In the genomic region with DNA sequence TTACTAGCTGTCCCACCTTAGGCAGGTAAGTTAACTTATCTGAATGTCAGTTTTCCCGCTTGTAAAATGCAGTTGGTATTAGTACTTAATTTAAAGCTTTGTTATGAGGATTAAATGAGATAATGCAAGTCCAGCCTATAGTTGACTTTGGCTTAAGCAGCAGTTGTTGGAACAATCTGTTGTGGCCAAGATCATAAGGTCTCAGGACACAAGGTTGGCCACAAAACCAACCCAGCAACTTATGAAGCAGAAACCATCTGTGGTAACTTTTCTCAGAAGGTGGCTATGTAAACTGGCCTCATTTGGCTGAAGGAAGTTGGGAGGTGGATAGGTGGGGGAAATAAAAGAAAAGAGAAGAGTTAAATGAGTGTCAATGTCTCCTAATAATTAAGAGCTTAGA, we compare ENCODE assay signal across 17 cellular contexts. TPM values are rescaled to one million over a fixed set of nuclear protein-coding genes. Genes with fewer than 3 reads are reported as not detected.
DNase-seq lines count a peak whose midpoint lies in the region; ATAC-seq and TF ChIP-seq lines count a peak whose summit lies in the region.
"Had no signal": no experiment of that assay in that cellular context is flagged by ENCODE, and none has a peak within 500 bp of the region (broad histone marks: within the 10 kb centered on the region; RNA-seq: fewer than 3 reads in every experiment).

No MANE protein-coding gene starts in this region.

- H3K36me3 ChIP-seq in OCI-LY7 (ENCODE audit: insufficient read depth, low read length) (no peaks in the 10 kb centered on the region), colonic mucosa (no peaks in the 10 kb centered on the region)
- H3K36me3 ChIP-seq: uterus had no signal

- H3K9me3 ChIP-seq in OCI-LY7 (ENCODE audit: low read length): no peaks in the 10 kb centered on the region
- H3K9me3 ChIP-seq in colonic mucosa: no peaks in the 10 kb centered on the region
- H3K9me3 ChIP-seq: uterus had no signal

- H3K27me3 ChIP-seq in colonic mucosa: no peaks in the 10 kb centered on the region
- H3K27me3 ChIP-seq: uterus had no signal

- no peak overlapping the region for H3K4me2 ChIP-seq in OCI-LY7 (ENCODE audit: low read length)

- no peaks in the 10 kb centered on the region for H4K20me1 ChIP-seq in OCI-LY7 (ENCODE audit: insufficient read depth, low read length)

- H2AFZ ChIP-seq in OCI-LY7 (ENCODE audit: low read length): peak overlapping the region; percentile 45; the same call in 1 of the 2 replicates

- POLR2A ChIA-PET in OCI-LY7 (lab: Charles Lee): interaction anchor here (0.6 to 1.5 kb wide), 3 partner anchors 26 to 73 kb away, joined by 3 to 4 read pairs (median 3); no protein-coding TSS in a partner anchor

- peak overlapping the region; percentile 17; the same call in 1 of the 2 replicates for H3K4me3 ChIP-seq in GM12864 (ENCODE audit: low read depth, low read length)
- no peak overlapping the region for H3K4me3 ChIP-seq in OCI-LY7 (ENCODE audit: low read depth, low read length, poor library complexity, severe bottlenecking)
- H3K4me3 ChIP-seq in colonic mucosa: no peak overlapping the region
- H3K4me3 ChIP-seq: uterus had no signal

- H3K27ac ChIP-seq in OCI-LY7 (ENCODE audit: low read depth, low read length, poor library complexity, severe bottlenecking) (no peak overlapping the region), colonic mucosa (no peak overlapping the region)

- H3K4me1 ChIP-seq in OCI-LY7 (ENCODE audit: insufficient read depth, low read length, poor library complexity, severe bottlenecking): peaks cover 38% of the 10 kb centered on the region
- no peaks in the 10 kb centered on the region for H3K4me1 ChIP-seq in colonic mucosa
- H3K4me1 ChIP-seq: uterus had no signal

- no peaks in the 10 kb centered on the region for H3K9me2 ChIP-seq in OCI-LY7 (ENCODE audit: insufficient read depth, low read length)

- DNase-seq in GM12864 (ENCODE audit: low read depth) (peak; percentile 85), OCI-LY7 (ENCODE audit: low spot score) (no peak), NCI-H2171 (lab: John Stamatoyannopoulos, UW) (no peak), colonic mucosa (no peak), NCI-H1048 (lab: John Stamatoyannopoulos, UW) (no peak), mesenteric fat pad (ENCODE audit: low spot score) (no peak)
- DNase-seq: dermis blood vessel endothelial cell, DMS53, HFFc6, mesenchymal stem cell, NCI-H446 treated with DMSO at 0.1 percent for 48 hours, posterior cingulate gyrus, RPMI8226, uterus had no signal

- ATAC-seq in GM19395 (IDR thresholded peaks at IDR 0.05; ENCODE audit: unreplicated experiment) (peak; percentile 41), HG02852 (IDR thresholded peaks at IDR 0.05; ENCODE audit: unreplicated experiment) (peak; percentile 37)

- no TSS peak for BruUV-seq in OCI-LY7 (replicated peaks; lab: Mats Ljungman, UMichigan)

- intact Hi-C loops in OCI-LY7 (cut with micrococcal nuclease; ENCODE audit: unreplicated experiment): no loop called here
- intact Hi-C loops in colonic mucosa (cut with DNase I): no loop called here

- no peaks in the 10 kb centered on the region for H3K79me2 ChIP-seq in OCI-LY7 (ENCODE audit: insufficient read depth, low read depth, low read length)

- CTCF ChIA-PET in OCI-LY7 (lab: Charles Lee; ENCODE audit: unreplicated experiment): no interaction called here

- H3K9ac ChIP-seq in colonic mucosa (ENCODE audit: low read depth in 2 of 2, low read length in 2 of 2): no peak overlapping the region

- TF ChIP-seq CTCF in GM12864 (IDR thresholded peaks at IDR 0.05; ENCODE audit: low read depth, low read length, missing control alignments) (no peak), OCI-LY7 (conservative IDR thresholded peaks at IDR 0.05; ENCODE audit: low read length) (no peak), colonic mucosa (IDR thresholded peaks at IDR 0.05) (no peak)

RNA-seq across cellular contexts. Expression of gene ENTPD1, which starts 29.4 kb away (rescaled TPM):
- 1.7 and 5.1 TPM in 2 replicates for total RNA-seq in OCI-LY7 (2014; rRNA removed; shearing (Covaris generic))
- total RNA-seq in OCI-LY7 (2022): 3.7 and 6.7 TPM in 2 replicates
- 10 to 100 TPM in 1 of 2 donors, 1 to 10 TPM in 1; 4.5 to 10.8 TPM for total RNA-seq in colonic mucosa
- 25.4 TPM for total RNA-seq in mesenteric fat pad
- total RNA-seq: HFFc6, HT-29 had no signal
